Comparison of ENCODE assay signal across 8 cellular contexts in the genomic region with DNA sequence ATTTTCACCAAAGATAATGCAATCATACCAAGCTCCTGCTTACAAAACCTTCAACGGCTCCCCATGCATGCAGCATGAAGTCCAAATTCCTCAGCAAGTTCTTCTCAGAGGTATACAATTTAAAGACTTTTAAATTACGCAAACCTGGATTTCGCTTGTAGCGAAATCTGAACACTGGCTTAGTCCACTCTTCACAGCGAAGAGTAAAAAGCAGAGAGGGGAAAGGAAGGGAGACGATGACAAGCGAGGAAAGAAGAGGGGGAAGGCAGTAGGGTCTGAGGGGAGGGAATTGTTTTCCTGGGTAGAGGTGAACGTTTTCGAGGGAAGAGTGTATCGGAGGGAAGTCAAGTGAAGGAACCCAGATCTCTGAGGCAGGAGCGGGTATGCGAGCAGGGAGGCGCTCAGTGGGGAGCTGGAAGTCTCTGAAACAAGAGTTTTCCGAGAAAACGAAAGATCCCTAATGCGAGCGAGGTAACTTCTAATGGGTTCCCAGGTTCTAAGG. TPM values are rescaled to one million over a fixed set of nuclear protein-coding genes. Genes with fewer than 3 reads are reported as not detected.
DNase-seq lines count a peak whose midpoint lies in the region; ATAC-seq, FAIRE-seq and TF ChIP-seq lines count a peak whose summit lies in the region.

No MANE protein-coding gene starts in this region.

- H3K36me3 Mint-ChIP-seq in WTC11 = no peaks in the 10 kb centered on the region

- DNase-seq in DMS79 treated with DMSO at 0.1 percent for 48 hours (lab: John Stamatoyannopoulos, UW) = peak; percentile 26
- DNase-seq in DMS79 (lab: John Stamatoyannopoulos, UW) = no peak
- no peak for DNase-seq in GM12878 (ENCODE audit: low read depth, low spot score)
- DNase-seq in kidney = no peak
- no peak for DNase-seq in tibial artery
- DNase-seq in NCI-H2107 (lab: John Stamatoyannopoulos, UW) = no peak
- no peak for DNase-seq in NCI-H446 (lab: John Stamatoyannopoulos, UW)
- no peak for DNase-seq in WTC11 (ENCODE audit: low spot score)

- H3K4me2 ChIP-seq in GM12878 (ENCODE audit: control insufficient read depth, insufficient read depth) = peak overlapping the region; percentile 90

- ATAC-seq in GM12878 (no peak), WTC11 (no peak)

- H3K9ac ChIP-seq in GM12878 (ENCODE audit: control insufficient read depth, insufficient read depth, low read length) (peak overlapping the region; percentile 65), kidney (ENCODE audit: low read length in 2 of 2) (peak overlapping the region; percentile 43 to 53)

- peak overlapping the region; percentile 71 for H2AFZ ChIP-seq in GM12878 (ENCODE audit: control insufficient read depth, low read depth, low read length)

- TF ChIP-seq POLR2A in GM12878 (IDR thresholded peaks at IDR 0.05; ENCODE audit: low read depth, low read length) = no peak

- WGBS in GM12878 (ENCODE audit: insufficient coverage, insufficient replicate concordance, low lambda C conversion rate, missing lambda C conversion rate) = under 1% methylated on average over 17 of the region's 17 CpGs

- RAD21 ChIA-PET in GM12878 (lab: Charles Lee; ENCODE audit: unreplicated experiment) = interaction anchor here (0.8 to 9.3 kb wide), 16 partner anchors 10 to 478 kb away, joined by 3 to 319 read pairs (median 12); a partner anchor contains a TSS

- H3K4me3 ChIP-seq in GM12878 (peak overlapping the region; percentile 83), kidney (ENCODE audit: low read length in 2 of 2) (peak overlapping the region; percentile 69 to 73), tibial artery (peak overlapping the region; percentile 76 to 94)

- no peak overlapping the region for H3K4me3 Mint-ChIP-seq in WTC11

- SMC1A ChIA-PET in GM12878 (lab: Charles Lee; ENCODE audit: uncharacterized antibody, unreplicated experiment) = interaction anchor here (0.7 to 9.3 kb wide), 14 partner anchors 11 to 477 kb away, joined by 3 to 369 read pairs (median 15); a partner anchor contains a TSS

- TF ChIP-seq RAD21 in GM12878 (IDR thresholded peaks at IDR 0.05; ENCODE audit: insufficient read depth, low read depth, low read length) = 0 out of 2 replicates have a peak, but pooled peaks have one; percentile 7

- intact Hi-C loops in GM12878 (cut with micrococcal nuclease; ENCODE audit: unreplicated experiment) = loop anchor here (5.0 kb wide), 1 partner anchor 763 kb away; no protein-coding TSS in a partner anchor
- intact Hi-C loops in kidney (cut with DNase I) = loop anchor here (5.0 kb wide), 1 partner anchor 133 kb away; no protein-coding TSS in a partner anchor
- intact Hi-C loops in tibial artery (cut with DNase I; ENCODE audit: low total_unique reads) = no loop called here

- H4K20me1 ChIP-seq in GM12878 (ENCODE audit: control insufficient read depth, insufficient read depth) = no peaks in the 10 kb centered on the region

- TF ChIP-seq CTCF in GM12878 (IDR thresholded peaks at IDR 0.05 in 2 of 3, conservative IDR thresholded peaks at IDR 0.05 in 1 of 3; ENCODE audit: control insufficient read depth in 2 of 3, extremely low read depth in 1 of 3, insufficient read depth in 1 of 3, low read depth in 3 of 3, low read length in 3 of 3) (no peak), kidney (IDR thresholded peaks at IDR 0.05; ENCODE audit: borderline replicate concordance, extremely low read depth, insufficient read depth) (no peak), tibial artery (IDR thresholded peaks at IDR 0.05) (no peak), WTC11 (IDR thresholded peaks at IDR 0.05) (no peak)

- CTCF ChIA-PET in GM12878 (lab: Yijun Ruan, JAX) (interaction anchor here (0.6 to 11.9 kb wide), 10 partner anchors 17 to 474 kb away, joined by 3 to 508 read pairs (median 48); a partner anchor contains a TSS), WTC11 (lab: Charles Lee) (interaction anchor here (1.2 to 8.3 kb wide), 8 partner anchors 9 to 477 kb away, joined by 3 to 170 read pairs (median 12); a partner anchor contains a TSS)

- H3K27ac Mint-ChIP-seq in WTC11 = no peak overlapping the region

- in situ Hi-C loops in GM12878 (cut with MboI) = loop anchor here (5.0 to 10.0 kb wide), 3 partner anchors 128 to 755 kb away; a partner anchor contains a TSS

- no peaks in the 10 kb centered on the region for H3K27me3 Mint-ChIP-seq in WTC11 (ENCODE audit: low read depth)

- H3K36me3 ChIP-seq in GM12878 (ENCODE audit: control insufficient read depth in 2 of 2, insufficient read depth in 2 of 2, low read length in 1 of 2) (no peaks in the 10 kb centered on the region), kidney (ENCODE audit: control insufficient read depth in 1 of 2, insufficient read depth in 2 of 2, low read length in 2 of 2) (no peaks in the 10 kb centered on the region), tibial artery (no peaks in the 10 kb centered on the region)

- peaks cover 4% of the 10 kb centered on the region; the same call in 1 of the 2 replicates for H3K4me1 ChIP-seq in GM12878 (ENCODE audit: control insufficient read depth, insufficient read depth, low read length)
- no peaks in the 10 kb centered on the region for H3K4me1 ChIP-seq in kidney (ENCODE audit: control insufficient read depth in 1 of 2, insufficient read depth in 1 of 2, low read depth in 1 of 2, low read length in 2 of 2)
- peaks cover 0 to 16% (median 7%) of the 10 kb centered on the region in 4 donors for H3K4me1 ChIP-seq in tibial artery

- H3K27me3 ChIP-seq in GM12878 (replicated peaks in 1 of 2; ENCODE audit: control insufficient read depth in 2 of 2, insufficient read depth in 2 of 2, low read length in 1 of 2) = no peaks in the 10 kb centered on the region
- no peaks in the 10 kb centered on the region for H3K27me3 ChIP-seq in tibial artery

- POLR2A ChIA-PET in GM12878 (lab: Charles Lee) = interaction anchor here (0.5 to 4.5 kb wide), 9 partner anchors 10 to 150 kb away, joined by 4 to 42 read pairs (median 6); a partner anchor contains a TSS
- POLR2A ChIA-PET in WTC11 (lab: Charles Lee) = interaction anchor here (0.6 to 2.2 kb wide), 4 partner anchors 10 to 187 kb away, joined by 3 to 14 read pairs (median 8); a partner anchor contains a TSS

- H3K9me3 Mint-ChIP-seq in WTC11 = no peaks in the 10 kb centered on the region

- peaks cover 5% of the 10 kb centered on the region; the same call in 1 of the 2 replicates for H3K4me1 Mint-ChIP-seq in WTC11

- no peak for FAIRE-seq in GM12878 (lab: Jason Lieb, UNC)
- no peak for FAIRE-seq in kidney (lab: Jason Lieb, UNC)

- H3K9me3 ChIP-seq in GM12878 (replicated peaks; ENCODE audit: control insufficient read depth, insufficient read depth, low read length) (no peaks in the 10 kb centered on the region), kidney (ENCODE audit: control insufficient read depth in 1 of 2, low read length in 2 of 2) (no peaks in the 10 kb centered on the region), tibial artery (no peaks in the 10 kb centered on the region)

- H3K79me2 ChIP-seq in GM12878 (ENCODE audit: control insufficient read depth, insufficient read depth, low read length) = peaks cover 4% of the 10 kb centered on the region

- no TSS peak for BruUV-seq in GM12878 (replicated peaks; lab: Mats Ljungman, UMichigan)

- H3K27ac ChIP-seq in GM12878 (ENCODE audit: control insufficient read depth, insufficient read depth) (no peak overlapping the region), kidney (ENCODE audit: low read depth in 2 of 2, low read length in 2 of 2) (peak overlapping the region in 1 of 2 donors; percentile 18), tibial artery (peak overlapping the region; percentile 79 to 85)

- no peak for TF ChIP-seq EP300 in GM12878 (IDR thresholded peaks at IDR 0.05; ENCODE audit: borderline replicate concordance in 1 of 2, control insufficient read depth in 1 of 2, low read depth in 2 of 2, low read length in 2 of 2)

RNA-seq across cellular contexts. Expression of a gene that starts 0.8 kb away (rescaled TPM):
- 16.5 and 21.3 TPM in 2 replicates for total RNA-seq in GM12878 (2013; cell fraction: nucleolus; rRNA removed)
- total RNA-seq in GM12878 (2014; rRNA removed) = 5.7 and 6.8 TPM in 2 replicates
- total RNA-seq in GM12878 (2014; rRNA removed; fragmentation: Illumina TruSeq; extraction: Trizol) = 4.4 and 4.7 TPM in 2 replicates
- 6.2 and 7.1 TPM in 2 replicates for total RNA-seq in GM12878 (2021)
- 7.6 TPM for polyA plus RNA-seq in GM12878 (2011; ENCODE audit: low read depth)
- polyA plus RNA-seq in GM12878 (2011; rRNA removed) = 8.3 and 10.0 TPM in 2 replicates
- polyA plus RNA-seq in GM12878 (2011; cell fraction: cytosol; rRNA removed) = 7.9 and 9.5 TPM in 2 replicates
- 10.4 and 12.5 TPM in 2 replicates for polyA plus RNA-seq in GM12878 (2011; cell fraction: nucleus; rRNA removed)
- 7.3 and 10.3 TPM in 2 replicates for polyA plus RNA-seq in GM12878 (2012)
- polyA plus RNA-seq in GM12878 (2014; fragmentation: Illumina TruSeq; extraction: Trizol) = 6.7 and 7.5 TPM in 2 replicates
- 1 to 10 TPM; 2.2 to 2.5 TPM for polyA plus RNA-seq in GM12878 (2014; fragmentation: Nextera tagmentation; extraction: Ambion mirVana)
- polyA plus RNA-seq in GM12878 (2014; rRNA removed) = 5.9 and 7.1 TPM in 2 replicates
- polyA plus RNA-seq in GM12878 (2016; fragmentation: Nextera tagmentation; extraction: Ambion mirVana) = 1 to 10 TPM; 3.6 to 3.9 TPM
- polyA minus RNA-seq in GM12878 (2011; rRNA and poly(A)+ RNA removed) = 6.1 and 11.0 TPM in 2 replicates
- polyA minus RNA-seq in GM12878 (2011; cell fraction: cytosol; rRNA and poly(A)+ RNA removed) = 1.4 and 3.2 TPM in 2 replicates
- 3.3 and 3.5 TPM in 2 replicates for polyA minus RNA-seq in GM12878 (2011; cell fraction: nucleus; rRNA and poly(A)+ RNA removed)
- total RNA-seq in kidney = 2.7 TPM
- 1.6 TPM for polyA plus RNA-seq in kidney (ENCODE audit: insufficient read depth, low read depth, low replicate concordance)
- 13.1 to 14.2 TPM (median 13.3 TPM) in 3 replicates for total RNA-seq in WTC11 (2021)

RNA-seq across cellular contexts. Expression of a gene that starts 9.7 kb away (rescaled TPM):
- 2.0 and 2.6 TPM in 2 replicates for total RNA-seq in GM12878 (2013; cell fraction: nucleolus; rRNA removed)
- total RNA-seq in GM12878 (2014; rRNA removed) = 2.3 and 3.2 TPM in 2 replicates
- total RNA-seq in GM12878 (2014; rRNA removed; fragmentation: Illumina TruSeq; extraction: Trizol) = 2.0 and 2.1 TPM in 2 replicates
- 2.4 and 2.9 TPM in 2 replicates for total RNA-seq in GM12878 (2021)
- polyA plus RNA-seq in GM12878 (2011; ENCODE audit: low read depth) = 2.5 TPM
- polyA plus RNA-seq in GM12878 (2011; rRNA removed) = 2.6 and 3.2 TPM in 2 replicates
- polyA plus RNA-seq in GM12878 (2011; cell fraction: cytosol; rRNA removed) = 5.2 and 6.2 TPM in 2 replicates
- 3.1 and 4.0 TPM in 2 replicates for polyA plus RNA-seq in GM12878 (2011; cell fraction: nucleus; rRNA removed)
- polyA plus RNA-seq in GM12878 (2012) = 3.4 and 4.8 TPM in 2 replicates
- 2.7 and 3.0 TPM in 2 replicates for polyA plus RNA-seq in GM12878 (2014; fragmentation: Illumina TruSeq; extraction: Trizol)
- 1 to 10 TPM; 1.4 to 2.3 TPM for polyA plus RNA-seq in GM12878 (2014; fragmentation: Nextera tagmentation; extraction: Ambion mirVana)
- polyA plus RNA-seq in GM12878 (2014; rRNA removed) = 3.6 and 5.3 TPM in 2 replicates
- polyA plus RNA-seq in GM12878 (2016; fragmentation: Nextera tagmentation; extraction: Ambion mirVana) = 1 to 10 TPM; 2.3 to 4.0 TPM
- polyA minus RNA-seq in GM12878 (2011; rRNA and poly(A)+ RNA removed) = 3.3 and 3.9 TPM in 2 replicates
- polyA minus RNA-seq in GM12878 (2011; cell fraction: cytosol; rRNA and poly(A)+ RNA removed) = 0.94 and 3.0 TPM in 2 replicates
- 3.5 and 3.9 TPM in 2 replicates for polyA minus RNA-seq in GM12878 (2011; cell fraction: nucleus; rRNA and poly(A)+ RNA removed)
- 3.4 TPM for total RNA-seq in kidney
- polyA plus RNA-seq in kidney (ENCODE audit: insufficient read depth, low read depth, low replicate concordance) = 0.80 TPM
- 1.9 to 3.6 TPM (median 2.1 TPM) in 3 replicates for total RNA-seq in WTC11 (2021)

RNA-seq across cellular contexts. Expression of a gene that starts 9.9 kb away (rescaled TPM):
- total RNA-seq in GM12878 (2013; cell fraction: nucleolus; rRNA removed) = 5.3 and 6.3 TPM in 2 replicates
- 10.8 and 13.6 TPM in 2 replicates for total RNA-seq in GM12878 (2014; rRNA removed)
- 7.3 and 7.6 TPM in 2 replicates for total RNA-seq in GM12878 (2014; rRNA removed; fragmentation: Illumina TruSeq; extraction: Trizol)
- total RNA-seq in GM12878 (2021) = 14.2 and 14.8 TPM in 2 replicates
- 1.5 TPM for polyA plus RNA-seq in GM12878 (2011; ENCODE audit: low read depth)
- 5.6 and 6.8 TPM in 2 replicates for polyA plus RNA-seq in GM12878 (2011; rRNA removed)
- 10.3 and 10.8 TPM in 2 replicates for polyA plus RNA-seq in GM12878 (2011; cell fraction: cytosol; rRNA removed)
- polyA plus RNA-seq in GM12878 (2011; cell fraction: nucleus; rRNA removed) = 5.8 and 6.5 TPM in 2 replicates
- 5.1 and 5.9 TPM in 2 replicates for polyA plus RNA-seq in GM12878 (2012)
- 8.1 and 11.7 TPM in 2 replicates for polyA plus RNA-seq in GM12878 (2014; fragmentation: Illumina TruSeq; extraction: Trizol)
- polyA plus RNA-seq in GM12878 (2014; fragmentation: Nextera tagmentation; extraction: Ambion mirVana) = 1 to 10 TPM; 4.6 to 5.7 TPM
- 9.4 and 9.8 TPM in 2 replicates for polyA plus RNA-seq in GM12878 (2014; rRNA removed)
- 10 to 100 TPM in 1 of 2 experiments, 1 to 10 TPM in 1; 10.0 to 12.3 TPM for polyA plus RNA-seq in GM12878 (2016; fragmentation: Nextera tagmentation; extraction: Ambion mirVana)
- polyA minus RNA-seq in GM12878 (2011; rRNA and poly(A)+ RNA removed) = 12.1 and 19.3 TPM in 2 replicates
- polyA minus RNA-seq in GM12878 (2011; cell fraction: cytosol; rRNA and poly(A)+ RNA removed) = 4.7 and 5.9 TPM in 2 replicates
- 3.0 and 5.8 TPM in 2 replicates for polyA minus RNA-seq in GM12878 (2011; cell fraction: nucleus; rRNA and poly(A)+ RNA removed)
- 6.0 TPM for total RNA-seq in kidney
- 10.2 TPM for polyA plus RNA-seq in kidney (ENCODE audit: insufficient read depth, low read depth, low replicate concordance)
- total RNA-seq in WTC11 (2021) = 8.4 to 10.1 TPM (median 8.5 TPM) in 3 replicates

RNA-seq across cellular contexts. Expression of a gene that starts 31.5 kb away (rescaled TPM):
- 28.3 and 29.3 TPM in 2 replicates for total RNA-seq in GM12878 (2013; cell fraction: nucleolus; rRNA removed)
- 822 and 988 TPM in 2 replicates for total RNA-seq in GM12878 (2014; rRNA removed)
- 779 and 790 TPM in 2 replicates for total RNA-seq in GM12878 (2014; rRNA removed; fragmentation: Illumina TruSeq; extraction: Trizol)
- total RNA-seq in GM12878 (2021) = 630 and 659 TPM in 2 replicates
- polyA plus RNA-seq in GM12878 (2011; ENCODE audit: low read depth) = 509 TPM
- 784 and 883 TPM in 2 replicates for polyA plus RNA-seq in GM12878 (2011; rRNA removed)
- polyA plus RNA-seq in GM12878 (2011; cell fraction: cytosol; rRNA removed) = 460 and 514 TPM in 2 replicates
- polyA plus RNA-seq in GM12878 (2011; cell fraction: nucleus; rRNA removed) = 254 and 281 TPM in 2 replicates
- polyA plus RNA-seq in GM12878 (2012) = 373 and 379 TPM in 2 replicates
- 752 and 883 TPM in 2 replicates for polyA plus RNA-seq in GM12878 (2014; fragmentation: Illumina TruSeq; extraction: Trizol)
- 1,000 to 10,000 TPM; 1,264 to 1,775 TPM for polyA plus RNA-seq in GM12878 (2014; fragmentation: Nextera tagmentation; extraction: Ambion mirVana)
- polyA plus RNA-seq in GM12878 (2014; rRNA removed) = 763 and 801 TPM in 2 replicates
- polyA plus RNA-seq in GM12878 (2016; fragmentation: Nextera tagmentation; extraction: Ambion mirVana) = 1,000 to 10,000 TPM; 1,223 to 1,315 TPM
- 315 and 352 TPM in 2 replicates for polyA minus RNA-seq in GM12878 (2011; rRNA and poly(A)+ RNA removed)
- polyA minus RNA-seq in GM12878 (2011; cell fraction: cytosol; rRNA and poly(A)+ RNA removed) = 102 and 104 TPM in 2 replicates
- 49.7 and 63.3 TPM in 2 replicates for polyA minus RNA-seq in GM12878 (2011; cell fraction: nucleus; rRNA and poly(A)+ RNA removed)
- 452 TPM for total RNA-seq in kidney
- polyA plus RNA-seq in kidney (ENCODE audit: insufficient read depth, low read depth, low replicate concordance) = 1,042 TPM
- 1,102 to 1,197 TPM (median 1,130 TPM) in 3 replicates for total RNA-seq in WTC11 (2021)
